Comparison of ENCODE assay signal across 10 cellular contexts in genomic region chr1:155080250-155081228, GRCh38. TPM values are rescaled to one million over a fixed set of nuclear protein-coding genes. Genes with fewer than 3 reads are reported as not detected.
DNase-seq lines count a peak whose midpoint lies in the region; ATAC-seq, FAIRE-seq and TF ChIP-seq lines count a peak whose summit lies in the region.
"Had no signal": no experiment of that assay in that cellular context is flagged by ENCODE, and none has a peak within 500 bp of the region (broad histone marks: within the 10 kb centered on the region; RNA-seq: fewer than 3 reads in every experiment).

No MANE protein-coding gene starts in this region.

- H3K9me3 ChIP-seq in DOHH2 (ENCODE audit: control insufficient read depth, insufficient read depth, low read length) = no peaks in the 10 kb centered on the region
- no peaks in the 10 kb centered on the region for H3K9me3 ChIP-seq in vagina

- H3K4me3 ChIP-seq in DOHH2 (ENCODE audit: low read length) (peak overlapping the region; percentile 59), vagina (peak overlapping the region; percentile 43 to 49)

- H3K9me2 ChIP-seq in DOHH2 (replicated peaks; ENCODE audit: control insufficient read depth, low read length) = no peaks in the 10 kb centered on the region

- TF ChIP-seq POLR2A in vagina (IDR thresholded peaks at IDR 0.05) (no peak), H54 (IDR thresholded peaks at IDR 0.05; ENCODE audit: low read depth, low read length) (no peak)

- intact Hi-C loops in activated CD8-positive, alpha-beta T cell treated with anti-CD3 and anti-CD28 coated beads for 36 hours (cut with micrococcal nuclease) = no loop called here
- intact Hi-C loops in vagina (cut with DNase I) = no loop called here

- TF ChIP-seq CTCF in DOHH2 (IDR thresholded peaks at IDR 0.05; ENCODE audit: low read depth, low read length, poor library complexity, severe bottlenecking) = no peak
- TF ChIP-seq CTCF in activated CD8-positive, alpha-beta T cell treated with anti-CD3 and anti-CD28 coated beads for 36 hours (IDR thresholded peaks at IDR 0.05) = no peak
- no peak for TF ChIP-seq CTCF in vagina (IDR thresholded peaks at IDR 0.05)

- H3K4me2 ChIP-seq in DOHH2 (ENCODE audit: low read length) = peak overlapping the region; percentile 76

- H3K27ac Mint-ChIP-seq in activated CD8-positive, alpha-beta T cell treated with anti-CD3 and anti-CD28 coated beads for 36 hours = no peak overlapping the region
- H3K27ac Mint-ChIP-seq in immature natural killer cell = no peak overlapping the region

- H3K36me3 ChIP-seq in DOHH2 (ENCODE audit: control insufficient read depth, low read length) (no peaks in the 10 kb centered on the region), vagina (no peaks in the 10 kb centered on the region)

- peak overlapping the region; percentile 33 for H3K4me3 Mint-ChIP-seq in activated CD8-positive, alpha-beta T cell treated with anti-CD3 and anti-CD28 coated beads for 36 hours
- peak overlapping the region in 4 of 5 donors; percentile 64 to 87 (median 77) for H3K4me3 Mint-ChIP-seq in immature natural killer cell

- peaks cover 78% of the 10 kb centered on the region for H3K4me1 ChIP-seq in DOHH2 (ENCODE audit: control insufficient read depth, low read length)
- H3K4me1 ChIP-seq in vagina = peaks cover 58% of the 10 kb centered on the region

- CTCF ChIA-PET in activated CD8-positive, alpha-beta T cell treated with anti-CD3 and anti-CD28 coated beads for 36 hours (lab: Charles Lee) = interaction anchor here (1.0 to 12.6 kb wide), 9 partner anchors 9 to 92 kb away, joined by 3 to 124 read pairs (median 5); partner anchors contain the start of genes ADAM15, EFNA4 and KRTCAP2

- DNase-seq in NCI-H128 (lab: John Stamatoyannopoulos, UW; ENCODE audit: unreplicated experiment) (peak; percentile 75), immature natural killer cell (no peak), vagina (ENCODE audit: extremely low spot score in 2 of 2) (no peak), H54 (ENCODE audit: insufficient read length, low spot score) (no peak)
- DNase-seq in activated CD8-positive, alpha-beta T cell treated with anti-CD3 and anti-CD28 coated beads for 36 hours = peak; percentile 52

- H3K27me3 ChIP-seq in DOHH2 (ENCODE audit: control insufficient read depth, low read length) (peaks cover 61% of the 10 kb centered on the region), vagina (peaks cover 24% of the 10 kb centered on the region)

- peaks cover 44% of the 10 kb centered on the region for H3K27me3 Mint-ChIP-seq in activated CD8-positive, alpha-beta T cell treated with anti-CD3 and anti-CD28 coated beads for 36 hours
- H3K27me3 Mint-ChIP-seq in immature natural killer cell (ENCODE audit: low read depth in 3 of 3) = peaks cover 21 to 46% (median 36%) of the 10 kb centered on the region in 3 donors

- peaks cover 13% of the 10 kb centered on the region for H3F3A ChIP-seq in DOHH2 (ENCODE audit: control insufficient read depth, insufficient read depth)

- no peak for FAIRE-seq in H54 (lab: Jason Lieb, UNC)

- H3K9me3 Mint-ChIP-seq in activated CD8-positive, alpha-beta T cell treated with anti-CD3 and anti-CD28 coated beads for 36 hours = no peaks in the 10 kb centered on the region
- H3K9me3 Mint-ChIP-seq in immature natural killer cell = peaks cover 0 to 3% (median 0%) of the 10 kb centered on the region in 6 donors

- no peaks in the 10 kb centered on the region for H3K36me3 Mint-ChIP-seq in activated CD8-positive, alpha-beta T cell treated with anti-CD3 and anti-CD28 coated beads for 36 hours (ENCODE audit: low read depth)
- H3K36me3 Mint-ChIP-seq in immature natural killer cell = no peaks in the 10 kb centered on the region

- no peaks in the 10 kb centered on the region for H3K79me2 ChIP-seq in DOHH2 (ENCODE audit: control insufficient read depth, low read length)

- peaks cover 32% of the 10 kb centered on the region for H3K4me1 Mint-ChIP-seq in activated CD8-positive, alpha-beta T cell treated with anti-CD3 and anti-CD28 coated beads for 36 hours (ENCODE audit: low read depth)
- H3K4me1 Mint-ChIP-seq in immature natural killer cell = peaks cover 46 to 52% of the 10 kb centered on the region in 2 donors

- ATAC-seq in activated CD8-positive, alpha-beta T cell treated with anti-CD3 and anti-CD28 coated beads for 36 hours = no peak
- ATAC-seq in HG02798 (IDR thresholded peaks at IDR 0.05; ENCODE audit: poor library complexity, unreplicated experiment) = no peak
- ATAC-seq in HG02763 (IDR thresholded peaks at IDR 0.05; ENCODE audit: unreplicated experiment) = no peak

- POLR2A ChIA-PET in activated CD8-positive, alpha-beta T cell treated with anti-CD3 and anti-CD28 coated beads for 36 hours (lab: Charles Lee) = interaction anchor here (0.6 to 1.9 kb wide), 8 partner anchors 10 to 1508 kb away, joined by 3 to 7 read pairs (median 4); partner anchors contain the start of gene ADAM15

- H3K27ac ChIP-seq in DOHH2 (ENCODE audit: low read depth, low read length) = no peak overlapping the region
- peak overlapping the region; percentile 60 for H3K27ac ChIP-seq in vagina

- no peaks in the 10 kb centered on the region for H4K20me1 ChIP-seq in DOHH2 (ENCODE audit: control insufficient read depth, insufficient read depth, low read depth, low read length)

RNA-seq across cellular contexts. Expression of gene EFNA3, which starts 1.9 kb away (rescaled TPM):
- total RNA-seq in activated CD8-positive, alpha-beta T cell treated with anti-CD3 and anti-CD28 coated beads for 36 hours = 1 to 10 TPM; 5.1 to 8.6 TPM
- polyA plus RNA-seq in immature natural killer cell = 1 to 10 TPM in 1 of 3 donors, under 1 TPM in 2; 0.70 to 2.3 (median 0.94) TPM
- total RNA-seq in vagina = 22.3 TPM

RNA-seq across cellular contexts. Expression of gene EFNA4, which starts 17.0 kb away (rescaled TPM):
- 1 to 10 TPM; 7.1 to 7.8 TPM for total RNA-seq in activated CD8-positive, alpha-beta T cell treated with anti-CD3 and anti-CD28 coated beads for 36 hours
- polyA plus RNA-seq in immature natural killer cell = 1 to 10 TPM; 1.1 to 3.0 (median 2.6) TPM
- 13.8 TPM for total RNA-seq in vagina

RNA-seq across cellular contexts. Expression of gene ADAM15, which starts 29.4 kb away (rescaled TPM):
- 10 to 100 TPM; 36.4 to 37.2 TPM for total RNA-seq in activated CD8-positive, alpha-beta T cell treated with anti-CD3 and anti-CD28 coated beads for 36 hours
- 10 to 100 TPM; 10.4 to 27.1 (median 24.3) TPM for polyA plus RNA-seq in immature natural killer cell
- total RNA-seq in vagina = 193 TPM

RNA-seq across cellular contexts. Expression of gene DCST1, which starts 46.9 kb away (rescaled TPM):
- not detected for total RNA-seq in activated CD8-positive, alpha-beta T cell treated with anti-CD3 and anti-CD28 coated beads for 36 hours
- polyA plus RNA-seq in immature natural killer cell = not detected
- total RNA-seq in vagina = not detected
- total RNA-seq: fibroblast of villous mesenchyme, HT1080 had no signal

RNA-seq across cellular contexts. Expression of gene DCST2, which starts 47.0 kb away (rescaled TPM):
- total RNA-seq in activated CD8-positive, alpha-beta T cell treated with anti-CD3 and anti-CD28 coated beads for 36 hours = under 1 TPM; 0.20 to 0.36 TPM
- not detected for polyA plus RNA-seq in immature natural killer cell
- 7.9 TPM for total RNA-seq in vagina
- total RNA-seq: fibroblast of villous mesenchyme had no signal

Comparison
In these comparisons a context has a peak if more than half of its experiments do, and no peak if none do; other contexts are left out.
1. DNase-seq: peak in NCI-H128 (single experiment) and activated CD8-positive, alpha-beta T cell treated with anti-CD3 and anti-CD28 coated beads for 36 hours (single experiment); none in immature natural killer cell (0 of 3), vagina (0 of 2) and H54 (single experiment).